1 cellular context compared by ENCODE assay signal in genomic region chr16:67279296-67280089, GRCh38.
TF ChIP-seq lines count a peak whose summit lies in the region.

TSS of gene PLEKHG4 (plus strand) at chr16:67279532. CDS start at chr16:67280045, 513 bp downstream.

TF ChIP-seq in GM12878, 131 proteins besides CTCF, POLR2A, EP300 and RAD21 (continued from another document):
- TF ChIP-seq ZNF592 (IDR thresholded peaks at IDR 0.05), result peak; percentile 79; the same call in 1 of the 2 replicates
- TF ChIP-seq FOXM1 (IDR thresholded peaks at IDR 0.05; ENCODE audit: low read depth, low read length), result no peak
- no peak for TF ChIP-seq ATF3 (IDR thresholded peaks at IDR 0.05; ENCODE audit: borderline replicate concordance, extremely low read depth, low read depth, low read length)
- peak; percentile 73 for TF ChIP-seq YY1 (IDR thresholded peaks at IDR 0.05; ENCODE audit: low read depth, low read length)
- TF ChIP-seq TARDBP (IDR thresholded peaks at IDR 0.05; ENCODE audit: borderline replicate concordance), result no peak
- TF ChIP-seq ZNF687 (IDR thresholded peaks at IDR 0.05), result peak; percentile 81
- TF ChIP-seq PAX5 (IDR thresholded peaks at IDR 0.05; ENCODE audit: borderline replicate concordance, low read depth, low read length), result peak; percentile 87
- no peak for TF ChIP-seq CHD2 (IDR thresholded peaks at IDR 0.05; ENCODE audit: borderline replicate concordance, low read depth, low read length)
- no peak for TF ChIP-seq ATF7 (IDR thresholded peaks at IDR 0.05; ENCODE audit: low read depth)
- TF ChIP-seq NR2F1 (conservative IDR thresholded peaks at IDR 0.05), result peak; percentile 44; the same call in 1 of the 2 replicates
- TF ChIP-seq SPI1 (IDR thresholded peaks at IDR 0.05; ENCODE audit: borderline replicate concordance, insufficient read depth, low read depth, low read length), result no peak
- TF ChIP-seq ZSCAN29 (IDR thresholded peaks at IDR 0.05), result 0 out of 2 replicates have a peak, but pooled peaks have one; percentile 22
- peak; percentile 69 to 88; a peak in 3 of 4 replicates for TF ChIP-seq BHLHE40 (IDR thresholded peaks at IDR 0.05; ENCODE audit: borderline replicate concordance in 1 of 2, low read depth in 2 of 2, low read length in 1 of 2)
- peak; percentile 79 for TF ChIP-seq LARP7 (IDR thresholded peaks at IDR 0.05)
- TF ChIP-seq IKZF1 (conservative IDR thresholded peaks at IDR 0.05), result peak; percentile 97
- peak; percentile 65; the same call in 1 of the 2 replicates for TF ChIP-seq RB1 (IDR thresholded peaks at IDR 0.05; ENCODE audit: borderline replicate concordance)
- no peak for TF ChIP-seq SRF (IDR thresholded peaks at IDR 0.05; ENCODE audit: low read depth in 2 of 2, low read length in 2 of 2)
- TF ChIP-seq SMARCA5 (IDR thresholded peaks at IDR 0.05), result peak; percentile 82
- TF ChIP-seq BACH1 (IDR thresholded peaks at IDR 0.05; ENCODE audit: borderline replicate concordance), result peak; percentile 17; the same call in 1 of the 2 replicates
- TF ChIP-seq GATAD2B (conservative IDR thresholded peaks at IDR 0.05; ENCODE audit: low read depth), result peak; percentile 88
- no peak for TF ChIP-seq CEBPZ (IDR thresholded peaks at IDR 0.05; ENCODE audit: low read depth, low read length)
- no peak for TF ChIP-seq CREM (IDR thresholded peaks at IDR 0.05; ENCODE audit: low read depth)
